29 cellular contexts compared by ENCODE assay signal in the genomic region with DNA sequence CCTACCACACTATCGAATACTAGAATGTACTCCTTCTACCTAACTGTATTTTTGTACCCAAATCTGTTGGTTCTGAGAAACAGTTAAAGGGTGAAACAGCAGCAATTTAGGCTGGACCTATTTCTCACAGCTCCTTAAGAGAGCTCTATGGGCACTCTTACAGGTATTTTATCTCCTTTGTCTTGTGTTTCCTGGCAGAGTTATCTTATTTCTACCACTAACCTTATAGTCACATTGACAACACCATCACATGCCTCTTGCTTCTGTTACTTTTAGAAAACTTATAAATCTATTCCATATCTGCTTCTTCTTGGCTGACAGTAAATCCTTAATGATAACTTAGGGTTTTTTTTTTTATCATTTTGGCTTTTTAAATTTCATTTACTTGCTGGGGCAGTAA.
"Had no signal": no experiment of that assay in that cellular context is flagged by ENCODE, and none has a peak within 500 bp of the region (broad histone marks: within the 10 kb centered on the region; RNA-seq: fewer than 3 reads in every experiment).

No MANE protein-coding gene starts in this region.

- FAIRE-seq: small intestine had no signal

- H3K9ac ChIP-seq: neural progenitor cell, parathyroid adenoma had no signal

- H3K4me1 ChIP-seq: neural progenitor cell, parathyroid adenoma, psoas muscle, right lobe of liver, sigmoid colon, stomach, suprapubic skin, testis, tibial artery, transverse colon, upper lobe of right lung, uterus had no signal

- H3K36me3 ChIP-seq: neural progenitor cell, ovary, right lobe of liver, sigmoid colon, stomach, suprapubic skin, tibial artery, transverse colon, upper lobe of right lung, uterus had no signal

- H3K79me2 ChIP-seq: parathyroid adenoma had no signal

- H3K4me3 Mint-ChIP-seq: naive thymus-derived CD8-positive, alpha-beta T cell; natural killer cell treated with Interleukin-12 subunit alpha and Interleukin-12 subunit beta and Interleukin-15 and Interleukin-18, amount 100 ng/mL, for 72 hours; neural progenitor cell; stimulated activated effector memory CD8-positive, alpha-beta T cell treated with anti-CD3 and anti-CD28 coated beads, Interleukin-12 subunit alpha, Interleukin-12 subunit beta, amount 100 ng/mL, for 72 hours; stimulated activated naive B cell treated with anti-CD40 and anti-IgM and Interleukin-4, amounts not matched to agents 10 μg/mL and 1 μg/mL and 100 μg/mL, for 72 hours; stimulated activated naive CD8-positive, alpha-beta T cell treated with anti-CD3 and anti-CD28 coated beads, Interleukin-15, Interleukin-2, amounts not matched to agents 100 ng/mL and 50 ng/mL, for 24 hours; type B pancreatic cell had no signal

- H2AFZ ChIP-seq: neural progenitor cell, parathyroid adenoma had no signal

- H3K4me1 Mint-ChIP-seq: naive thymus-derived CD8-positive, alpha-beta T cell; neural progenitor cell; stimulated activated effector memory CD8-positive, alpha-beta T cell treated with anti-CD3 and anti-CD28 coated beads, Interleukin-12 subunit alpha, Interleukin-12 subunit beta, amount 100 ng/mL, for 72 hours; stimulated activated naive B cell treated with anti-CD40 and anti-IgM and Interleukin-4, amounts not matched to agents 10 μg/mL and 1 μg/mL and 100 μg/mL, for 72 hours had no signal

- H3K27ac ChIP-seq: neural progenitor cell, ovary, parathyroid adenoma, psoas muscle, right lobe of liver, sigmoid colon, stomach, suprapubic skin, testis, tibial artery, transverse colon, upper lobe of right lung, uterus had no signal

- H3K4me2 ChIP-seq: neural progenitor cell had no signal

- H3K27me3 ChIP-seq: neural progenitor cell, ovary, right lobe of liver, sigmoid colon, stomach, suprapubic skin, testis, tibial artery, transverse colon, upper lobe of right lung, uterus had no signal

- ATAC-seq: naive thymus-derived CD8-positive, alpha-beta T cell; natural killer cell treated with Interleukin-12 subunit alpha and Interleukin-12 subunit beta and Interleukin-15 and Interleukin-18, amount 100 ng/mL, for 72 hours; psoas muscle; right cardiac atrium; right lobe of liver; stimulated activated effector memory CD8-positive, alpha-beta T cell treated with anti-CD3 and anti-CD28 coated beads, Interleukin-12 subunit alpha, Interleukin-12 subunit beta, amount 100 ng/mL, for 72 hours; stimulated activated naive B cell treated with anti-CD40 and anti-IgM and Interleukin-4, amounts not matched to agents 10 μg/mL and 1 μg/mL and 100 μg/mL, for 72 hours; upper lobe of right lung had no signal

- H3K9me3 ChIP-seq: ovary, psoas muscle, right lobe of liver, sigmoid colon, stomach, suprapubic skin, testis, tibial artery, transverse colon, upper lobe of right lung, uterus had no signal

- H3K27me3 Mint-ChIP-seq: natural killer cell treated with Interleukin-12 subunit alpha and Interleukin-12 subunit beta and Interleukin-15 and Interleukin-18, amount 100 ng/mL, for 72 hours; progenitor cell of endocrine pancreas; stimulated activated naive B cell treated with anti-CD40 and anti-IgM and Interleukin-4, amounts not matched to agents 10 μg/mL and 1 μg/mL and 100 μg/mL, for 72 hours; stimulated activated naive CD8-positive, alpha-beta T cell treated with anti-CD3 and anti-CD28 coated beads, Interleukin-15, Interleukin-2, amounts not matched to agents 100 ng/mL and 50 ng/mL, for 24 hours; type B pancreatic cell had no signal

- H3K27ac Mint-ChIP-seq: naive thymus-derived CD8-positive, alpha-beta T cell; natural killer cell treated with Interleukin-12 subunit alpha and Interleukin-12 subunit beta and Interleukin-15 and Interleukin-18, amount 100 ng/mL, for 72 hours; neural progenitor cell; progenitor cell of endocrine pancreas; stimulated activated effector memory CD8-positive, alpha-beta T cell treated with anti-CD3 and anti-CD28 coated beads, Interleukin-12 subunit alpha, Interleukin-12 subunit beta, amount 100 ng/mL, for 72 hours; stimulated activated naive B cell treated with anti-CD40 and anti-IgM and Interleukin-4, amounts not matched to agents 10 μg/mL and 1 μg/mL and 100 μg/mL, for 72 hours; stimulated activated naive CD8-positive, alpha-beta T cell treated with anti-CD3 and anti-CD28 coated beads, Interleukin-15, Interleukin-2, amounts not matched to agents 100 ng/mL and 50 ng/mL, for 24 hours; type B pancreatic cell had no signal

- DNase-seq: naive thymus-derived CD8-positive, alpha-beta T cell; occipital lobe; ovary; posterior cingulate gyrus; psoas muscle; right cardiac atrium; right lobe of liver; sigmoid colon; small intestine; stimulated activated CD4-positive, alpha-beta T cell treated with anti-CD3 and anti-CD28 coated beads, Interleukin-15, amount 100 ng/mL, for 24 hours; stimulated activated CD4-positive, alpha-beta T cell treated with anti-CD3 and anti-CD28 coated beads, Interleukin-2, amount 100 ng/mL, for 24 hours; stimulated activated CD4-positive, alpha-beta T cell treated with anti-CD3 and anti-CD28 coated beads, Interleukin-2, amount 100 ng/mL, for 48 hours; stimulated activated CD4-positive, alpha-beta T cell treated with anti-CD3 and anti-CD28 coated beads, Interleukin-4, amount 100 ng/mL, for 24 hours; stimulated activated naive B cell treated with anti-CD40 and anti-IgM and Interleukin-4, amounts not matched to agents 10 μg/mL and 1 μg/mL and 100 μg/mL, for 72 hours; stimulated activated naive CD4-positive, alpha-beta T cell treated with Interleukin-2 at 50 U/mL for 16 hours; stomach; testis; tibial artery; transverse colon; upper lobe of right lung; uterus had no signal

- H3K36me3 Mint-ChIP-seq: naive thymus-derived CD8-positive, alpha-beta T cell; natural killer cell treated with Interleukin-12 subunit alpha and Interleukin-12 subunit beta and Interleukin-15 and Interleukin-18, amount 100 ng/mL, for 72 hours; neural progenitor cell; stimulated activated effector memory CD8-positive, alpha-beta T cell treated with anti-CD3 and anti-CD28 coated beads, Interleukin-12 subunit alpha, Interleukin-12 subunit beta, amount 100 ng/mL, for 72 hours; stimulated activated naive B cell treated with anti-CD40 and anti-IgM and Interleukin-4, amounts not matched to agents 10 μg/mL and 1 μg/mL and 100 μg/mL, for 72 hours; type B pancreatic cell had no signal

- H3K9me3 Mint-ChIP-seq: naive thymus-derived CD8-positive, alpha-beta T cell; neural progenitor cell; stimulated activated naive CD8-positive, alpha-beta T cell treated with anti-CD3 and anti-CD28 coated beads, Interleukin-15, Interleukin-2, amounts not matched to agents 100 ng/mL and 50 ng/mL, for 24 hours had no signal

- H3K4me3 ChIP-seq: neural progenitor cell, ovary, psoas muscle, right lobe of liver, sigmoid colon, stomach, suprapubic skin, testis, tibial artery, transverse colon, upper lobe of right lung, uterus had no signal
